ENCODE assay signal across 21 cellular contexts in the genomic region with DNA sequence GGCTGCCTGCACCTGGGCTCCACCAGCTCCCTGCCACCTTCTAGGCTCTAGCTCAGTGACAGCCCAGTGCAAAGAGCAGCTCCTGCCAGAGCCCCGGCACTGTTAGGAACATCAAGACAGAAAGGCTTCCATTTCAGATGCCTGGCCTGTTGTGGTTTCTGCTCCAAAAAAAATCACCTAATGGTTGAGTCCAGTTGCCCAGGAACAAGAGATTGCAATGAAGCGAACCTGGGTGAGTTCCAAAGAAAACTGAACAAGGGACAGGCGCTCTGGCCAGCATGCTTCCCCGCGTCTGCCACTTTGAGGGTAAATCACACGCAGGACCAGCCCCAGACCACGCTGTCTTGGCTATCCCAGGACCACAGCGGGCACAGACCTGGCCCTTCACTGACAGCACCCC. TPM values are rescaled to one million over a fixed set of nuclear protein-coding genes. Genes with fewer than 3 reads are reported as not detected.
A peak's percentile ranks its signal among the peaks of the same experiment; 100 is the strongest.
DNase-seq lines count a peak whose midpoint lies in the region; ATAC-seq, FAIRE-seq and TF ChIP-seq lines count a peak whose summit lies in the region.
"Had no signal": no experiment of that assay in that cellular context is flagged by ENCODE, and none has a peak within 500 bp of the region (broad histone marks: within the 10 kb centered on the region; RNA-seq: fewer than 3 reads in every experiment).

No MANE protein-coding gene starts in this region.

- TF ChIP-seq CTCF in Panc1 (IDR thresholded peaks at IDR 0.05) (no peak), upper lobe of right lung (IDR thresholded peaks at IDR 0.05) (no peak)

- 0 out of 2 replicates have a peak, but pooled peaks have one; percentile 35 for ATAC-seq in Panc1
- peak; percentile 59 for ATAC-seq in left lobe of liver
- ATAC-seq in upper lobe of right lung, result no peak
- no peak for ATAC-seq in HG03108 (IDR thresholded peaks at IDR 0.05; ENCODE audit: unreplicated experiment)

- H3K4me3 ChIP-seq in Panc1 (ENCODE audit: low read depth in 2 of 2, low read length in 2 of 2) (no peak overlapping the region), upper lobe of right lung (no peak overlapping the region), SJCRH30 (no peak overlapping the region)
- H3K4me3 ChIP-seq: HAP-1 had no signal

- H3K9me3 ChIP-seq in Panc1 (ENCODE audit: control insufficient read depth, insufficient read depth, low read depth, low read length), result no peaks in the 10 kb centered on the region
- no peaks in the 10 kb centered on the region for H3K9me3 ChIP-seq in upper lobe of right lung
- H3K9me3 ChIP-seq in SJCRH30 (replicated peaks), result no peaks in the 10 kb centered on the region
- H3K9me3 ChIP-seq: BE2C, Caco-2, HAP-1 had no signal

- intact Hi-C loops in Panc1 (cut with micrococcal nuclease; ENCODE audit: unreplicated experiment) (no loop called here), upper lobe of right lung (cut with DNase I) (no loop called here)

- H3K27me3 ChIP-seq in Panc1 (ENCODE audit: control insufficient read depth, insufficient read depth, low read length) (no peaks in the 10 kb centered on the region), upper lobe of right lung (no peaks in the 10 kb centered on the region), SJCRH30 (no peaks in the 10 kb centered on the region)
- H3K27me3 ChIP-seq: BE2C had no signal

- DNase-seq in activated effector memory CD4-positive, alpha-beta T cell treated with anti-CD3 and anti-CD28 coated beads, Interleukin-2, amount 50 U/mL, for 16 hours, result peak; percentile 30
- DNase-seq in activated effector memory CD4-positive, alpha-beta T cell treated with Interleukin-2 at 50 U/mL for 16 hours, result no peak
- DNase-seq in Panc1 (ENCODE audit: low read depth, low spot score) (no peak), left lobe of liver (ENCODE audit: low spot score) (no peak), upper lobe of right lung (peak; percentile 40), GM12891 (ENCODE audit: insufficient read length, low spot score) (no peak), SJCRH30 (no peak)
- DNase-seq: BE2C, Caco-2, DND-41, GDM1, GOT3, HFFc6, IMR-90, KG1 had no signal

- FAIRE-seq in GM12891 (lab: Jason Lieb, UNC), result no peak
- FAIRE-seq: A204.1 had no signal

- BruUV-seq in Panc1 (replicated peaks; lab: Mats Ljungman, UMichigan), result no TSS peak

- H3K36me3 ChIP-seq in Panc1 (ENCODE audit: control insufficient read depth, insufficient read depth, low read length) (no peaks in the 10 kb centered on the region), upper lobe of right lung (no peaks in the 10 kb centered on the region), SJCRH30 (no peaks in the 10 kb centered on the region)
- H3K36me3 ChIP-seq: BE2C, HAP-1 had no signal

- in situ Hi-C loops in Panc1 (cut with HindIII; ENCODE audit: low pct_unique_long_range_greater_than_20kb, low sequenced_read_pairs), result no loop called here

- CTCF ChIA-PET in Panc1 (lab: Charles Lee), result no interaction called here

- H3K27ac ChIP-seq in Panc1 (ENCODE audit: low read length) (no peak overlapping the region), upper lobe of right lung (no peak overlapping the region), SJCRH30 (no peak overlapping the region)
- H3K27ac ChIP-seq: C4-2B, HL-60 had no signal

- POLR2A ChIA-PET in Panc1 (lab: Charles Lee), result interaction anchor here (0.6 kb wide), 1 partner anchor 165 kb away, joined by 3 read pairs; no protein-coding TSS in a partner anchor

- H3K4me1 ChIP-seq in Panc1 (ENCODE audit: control insufficient read depth, insufficient read depth, low read length), result no peaks in the 10 kb centered on the region
- H3K4me1 ChIP-seq in upper lobe of right lung, result peaks cover 3% of the 10 kb centered on the region
- H3K4me1 ChIP-seq in SJCRH30, result no peaks in the 10 kb centered on the region
- H3K4me1 ChIP-seq: BE2C had no signal

- TF ChIP-seq POLR2A in GM12891 (IDR thresholded peaks at IDR 0.05; ENCODE audit: low read depth, low read length), result no peak

TF ChIP-seq in GM12891, 5 proteins besides CTCF, POLR2A, EP300 and RAD21:
- no peak for TF ChIP-seq PAX5 (IDR thresholded peaks at IDR 0.05; ENCODE audit: insufficient read depth, low read length, severe bottlenecking)

RNA-seq across cellular contexts. Expression of gene RASGEF1A, which starts 47.0 kb away (rescaled TPM):
- total RNA-seq in Panc1 (2021; ENCODE audit: unreplicated experiment) (19.5 TPM), left lobe of liver (0.13 TPM), upper lobe of right lung (2.6 TPM)
- polyA plus RNA-seq in Panc1 (2012; ENCODE audit: insufficient read length), result 24.3 TPM
- 0.50 TPM for polyA plus RNA-seq in GM12891 (2012; ENCODE audit: low read depth, missing spikeins)
- not detected in 2 replicates for total RNA-seq in SJCRH30 (2014; rRNA removed; shearing (Covaris generic))
- total RNA-seq: HFFc6 had no signal

RNA-seq across cellular contexts. Expression of gene FXYD4, which starts 57.5 kb away (rescaled TPM):
- total RNA-seq in Panc1 (2021; ENCODE audit: unreplicated experiment), result not detected
- not detected for polyA plus RNA-seq in Panc1 (2012; ENCODE audit: insufficient read length)
- total RNA-seq in left lobe of liver, result not detected
- total RNA-seq in upper lobe of right lung, result 1.1 TPM
- not detected for polyA plus RNA-seq in GM12891 (2012; ENCODE audit: low read depth, missing spikeins)
- not detected in 2 replicates for total RNA-seq in SJCRH30 (2014; rRNA removed; shearing (Covaris generic))
- total RNA-seq: Caco-2; CD8-positive, alpha-beta memory T cell; HFFc6; IMR-90 had no signal
- polyA plus RNA-seq: CD8-positive, alpha-beta memory T cell; IMR-90 had no signal

Comparison
In these comparisons a context has a peak if more than half of its experiments do, and no peak if none do; other contexts are left out.
1. DNase-seq: peak in activated effector memory CD4-positive, alpha-beta T cell treated with anti-CD3 and anti-CD28 coated beads, Interleukin-2, amount 50 U/mL, for 16 hours (single experiment) and upper lobe of right lung (single experiment); none in activated effector memory CD4-positive, alpha-beta T cell treated with Interleukin-2 at 50 U/mL for 16 hours (single experiment), Panc1 (single experiment), left lobe of liver (single experiment), GM12891 (single experiment) and SJCRH30 (0 of 2).
2. ATAC-seq: peak in Panc1 (single experiment) and left lobe of liver (single experiment); none in upper lobe of right lung (single experiment) and HG03108 (single experiment).